ENCODE assay signal across 9 cellular contexts in the genomic region with DNA sequence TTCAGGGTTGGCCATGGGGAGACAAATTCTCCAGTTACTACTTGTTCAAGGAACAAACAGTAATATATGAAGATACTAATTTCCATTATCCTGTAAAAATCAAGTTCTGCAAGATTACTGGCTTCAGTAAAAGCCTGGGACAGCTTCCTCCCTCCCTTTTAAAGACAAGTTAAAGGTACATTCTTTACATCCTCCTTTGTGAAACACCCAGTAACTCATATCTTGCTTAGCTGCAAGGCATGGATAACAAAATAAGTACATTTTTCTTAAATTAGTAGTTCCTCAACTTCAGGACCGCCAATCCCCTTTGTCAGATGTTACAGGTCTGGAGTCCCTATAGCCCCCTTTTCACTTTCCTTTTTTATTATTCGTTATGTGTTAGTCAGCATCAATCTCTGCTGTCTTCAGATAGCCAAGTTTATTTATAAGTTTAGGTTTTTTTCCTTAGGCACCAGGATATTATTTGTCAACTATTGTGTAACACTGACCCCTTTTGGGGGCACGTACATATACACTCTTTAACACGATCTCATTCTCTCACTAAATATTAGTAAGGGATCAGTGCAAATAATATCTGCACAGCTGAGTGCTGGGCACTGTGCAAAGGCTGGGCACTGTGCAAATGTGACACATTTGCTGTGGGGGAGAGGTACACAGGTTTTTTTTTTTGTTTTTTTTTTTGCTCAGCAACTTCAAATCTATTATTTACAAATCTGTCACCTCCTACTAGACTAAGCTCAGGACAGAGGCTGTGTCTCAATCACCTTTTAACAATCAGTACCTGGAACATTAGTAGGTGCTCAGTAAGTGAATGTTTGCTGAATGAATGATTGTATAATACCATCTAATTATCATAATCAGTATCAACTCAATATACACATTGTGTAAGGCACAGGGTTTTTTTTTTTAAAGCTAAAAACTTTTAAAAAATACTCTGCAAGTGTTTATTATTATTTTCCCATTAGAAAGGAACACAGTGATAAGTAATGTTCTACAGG. TPM values are rescaled to one million over a fixed set of nuclear protein-coding genes. Genes with fewer than 3 reads are reported as not detected.
DNase-seq lines count a peak whose midpoint lies in the region; ATAC-seq and TF ChIP-seq lines count a peak whose summit lies in the region.
"Had no signal": no experiment of that assay in that cellular context is flagged by ENCODE, and none has a peak within 500 bp of the region (broad histone marks: within the 10 kb centered on the region; RNA-seq: fewer than 3 reads in every experiment).

No MANE protein-coding gene starts in this region.

- peak overlapping the region; percentile 65 for H3K27ac ChIP-seq in 22Rv1
- H3K27ac ChIP-seq in MM.1S (ENCODE audit: low read length), result no peak overlapping the region
- H3K27ac ChIP-seq in muscle layer of colon (ENCODE audit: low read depth, low read length), result peak overlapping the region; percentile 54
- no peak overlapping the region for H3K27ac ChIP-seq in CD8-positive, alpha-beta memory T cell (ENCODE audit: low read depth, low read length)
- peak overlapping the region in 1 of 2 donors; percentile 1 for H3K27ac ChIP-seq in ovary

- no peaks in the 10 kb centered on the region for H3K36me3 ChIP-seq in MM.1S (replicated peaks; ENCODE audit: insufficient read depth, low read length)
- H3K36me3 ChIP-seq in muscle layer of colon (ENCODE audit: insufficient read depth, low read length), result peaks cover 31% of the 10 kb centered on the region
- H3K36me3 ChIP-seq in CD8-positive, alpha-beta memory T cell (ENCODE audit: insufficient read depth, low read length), result no peaks in the 10 kb centered on the region
- no peaks in the 10 kb centered on the region for H3K36me3 ChIP-seq in ovary

- H3K27ac Mint-ChIP-seq in activated CD8-positive, alpha-beta memory T cell treated with anti-CD3 and anti-CD28 coated beads, Interleukin-2, amount 10 ng/mL, durations not matched to agents 7 days and 5 days, result no peak overlapping the region
- H3K27ac Mint-ChIP-seq in CD8-positive, alpha-beta memory T cell, result no peak overlapping the region
- H3K27ac Mint-ChIP-seq: activated naive CD8-positive, alpha-beta T cell had no signal

- peaks cover 17% of the 10 kb centered on the region for H3K27me3 Mint-ChIP-seq in activated CD8-positive, alpha-beta memory T cell treated with anti-CD3 and anti-CD28 coated beads, Interleukin-2, amount 10 ng/mL, durations not matched to agents 7 days and 5 days
- H3K27me3 Mint-ChIP-seq in CD8-positive, alpha-beta memory T cell, result peaks cover 4 to 30% of the 10 kb centered on the region in 2 donors

- no peak overlapping the region for H3K9ac ChIP-seq in MM.1S (ENCODE audit: low read length)
- peak overlapping the region; percentile 27 for H3K9ac ChIP-seq in muscle layer of colon (ENCODE audit: low read length)

- H2AFZ ChIP-seq in MM.1S (ENCODE audit: low read length), result no peak overlapping the region

- H3K36me3 Mint-ChIP-seq in activated CD8-positive, alpha-beta memory T cell treated with anti-CD3 and anti-CD28 coated beads, Interleukin-2, amount 10 ng/mL, durations not matched to agents 7 days and 5 days, result no peaks in the 10 kb centered on the region
- peaks cover 0 to 7% (median 0%) of the 10 kb centered on the region in 3 donors for H3K36me3 Mint-ChIP-seq in CD8-positive, alpha-beta memory T cell

- H3K4me1 ChIP-seq in MM.1S (ENCODE audit: low read length), result no peaks in the 10 kb centered on the region
- peaks cover 54% of the 10 kb centered on the region for H3K4me1 ChIP-seq in muscle layer of colon (ENCODE audit: insufficient read depth, low read length)
- no peaks in the 10 kb centered on the region for H3K4me1 ChIP-seq in CD8-positive, alpha-beta memory T cell (ENCODE audit: insufficient read depth, low read length)
- H3K4me1 ChIP-seq in ovary (ENCODE audit: insufficient read depth), result peaks cover 16% of the 10 kb centered on the region

- no peak overlapping the region for H3K4me3 ChIP-seq in MM.1S (ENCODE audit: low read length)
- H3K4me3 ChIP-seq in cardiac fibroblast (replicated peaks in 1 of 2; ENCODE audit: low read depth in 2 of 2, low read length in 2 of 2), result no peak overlapping the region
- H3K4me3 ChIP-seq in muscle layer of colon (ENCODE audit: low read depth in 1 of 2, low read length in 2 of 2), result peak overlapping the region in 1 of 2 donors; percentile 36
- H3K4me3 ChIP-seq in CD8-positive, alpha-beta memory T cell (ENCODE audit: low read length), result no peak overlapping the region
- no peak overlapping the region for H3K4me3 ChIP-seq in ovary

- intact Hi-C loops in ovary (cut with DNase I), result loop anchor here in 1 of 4 donors (10.0 kb wide), 1 partner anchor 298 kb away; the partner anchor contains the start of gene SLC45A1

- TF ChIP-seq EP300 in ovary (IDR thresholded peaks at IDR 0.05), result no peak

- H3K79me2 ChIP-seq in MM.1S (ENCODE audit: low read length), result no peaks in the 10 kb centered on the region

- no peak for TF ChIP-seq POLR2A in ovary (IDR thresholded peaks at IDR 0.05)

- H3K27me3 ChIP-seq in MM.1S (replicated peaks; ENCODE audit: insufficient read depth, low read length) (no peaks in the 10 kb centered on the region), muscle layer of colon (ENCODE audit: control insufficient read depth in 1 of 2, insufficient read depth in 2 of 2, low read length in 2 of 2) (no peaks in the 10 kb centered on the region), ovary (no peaks in the 10 kb centered on the region)
- no peaks in the 10 kb centered on the region for H3K27me3 ChIP-seq in CD8-positive, alpha-beta memory T cell (ENCODE audit: insufficient read depth, low read length, poor library complexity, severe bottlenecking)

- H4K20me1 ChIP-seq in MM.1S (ENCODE audit: insufficient read depth, low read length), result no peaks in the 10 kb centered on the region

- TF ChIP-seq CTCF in 22Rv1 (IDR thresholded peaks at IDR 0.05) (peak; percentile 20; the same call in 1 of the 2 replicates), MM.1S (IDR thresholded peaks at IDR 0.05; ENCODE audit: low read length) (peak; percentile 8; the same call in 1 of the 2 replicates), cardiac fibroblast (IDR thresholded peaks at IDR 0.05; ENCODE audit: low read depth, low read length) (no peak), ovary (IDR thresholded peaks at IDR 0.05) (no peak)

- no peak overlapping the region for H3K4me3 Mint-ChIP-seq in activated CD8-positive, alpha-beta memory T cell treated with anti-CD3 and anti-CD28 coated beads, Interleukin-2, amount 10 ng/mL, durations not matched to agents 7 days and 5 days
- no peak overlapping the region for H3K4me3 Mint-ChIP-seq in CD8-positive, alpha-beta memory T cell
- H3K4me3 Mint-ChIP-seq: activated naive CD8-positive, alpha-beta T cell had no signal

- DNase-seq in MM.1S (no peak), cardiac fibroblast (ENCODE audit: low read depth in 2 of 2) (peak; percentile 51), ovary (no peak)
- no peak for DNase-seq in activated CD8-positive, alpha-beta memory T cell treated with anti-CD3 and anti-CD28 coated beads, Interleukin-2, amount 10 ng/mL, durations not matched to agents 7 days and 5 days
- DNase-seq in CD8-positive, alpha-beta memory T cell, result no peak

- no peaks in the 10 kb centered on the region for H3K9me3 ChIP-seq in MM.1S (replicated peaks; ENCODE audit: insufficient read depth, low read length)
- H3K9me3 ChIP-seq in muscle layer of colon (ENCODE audit: low read length), result no peaks in the 10 kb centered on the region
- no peaks in the 10 kb centered on the region for H3K9me3 ChIP-seq in CD8-positive, alpha-beta memory T cell (ENCODE audit: low read length)
- no peaks in the 10 kb centered on the region for H3K9me3 ChIP-seq in ovary

- CTCF ChIA-PET in activated CD8-positive, alpha-beta memory T cell treated with anti-CD3 and anti-CD28 coated beads, Interleukin-2, amount 10 ng/mL, durations not matched to agents 7 days and 5 days (lab: Charles Lee), result interaction anchor here (0.6 to 9.1 kb wide), 21 partner anchors 10 to 477 kb away, joined by 3 to 84 read pairs (median 5); partner anchors contain the start of gene SLC45A1
- CTCF ChIA-PET in CD8-positive, alpha-beta memory T cell (lab: Charles Lee), result interaction anchor here (1.4 to 6.9 kb wide), 11 partner anchors 8 to 832 kb away, joined by 4 to 83 read pairs (median 6); no protein-coding TSS in a partner anchor

- POLR2A ChIA-PET in CD8-positive, alpha-beta memory T cell (lab: Charles Lee), result interaction anchor here (0.5 kb wide), 1 partner anchor 642 kb away, joined by 6 read pairs; no protein-coding TSS in a partner anchor

- H3K4me1 Mint-ChIP-seq in activated CD8-positive, alpha-beta memory T cell treated with anti-CD3 and anti-CD28 coated beads, Interleukin-2, amount 10 ng/mL, durations not matched to agents 7 days and 5 days, result peaks cover 3% of the 10 kb centered on the region
- peaks cover 0 to 7% (median 0%) of the 10 kb centered on the region in 3 donors for H3K4me1 Mint-ChIP-seq in CD8-positive, alpha-beta memory T cell

- H3K9me2 ChIP-seq in MM.1S (replicated peaks; ENCODE audit: insufficient read depth, low read length), result no peaks in the 10 kb centered on the region

- no peaks in the 10 kb centered on the region for H3F3A ChIP-seq in MM.1S (ENCODE audit: insufficient read depth, low read length)

- no peaks in the 10 kb centered on the region for H3K9me3 Mint-ChIP-seq in activated CD8-positive, alpha-beta memory T cell treated with anti-CD3 and anti-CD28 coated beads, Interleukin-2, amount 10 ng/mL, durations not matched to agents 7 days and 5 days (ENCODE audit: low read depth)
- no peaks in the 10 kb centered on the region for H3K9me3 Mint-ChIP-seq in CD8-positive, alpha-beta memory T cell

- WGBS in ovary, 3 donors, result 36 to 44% (median 37%) methylated on average over 4 of the region's 4 CpGs

- H3K4me2 ChIP-seq in MM.1S (ENCODE audit: low read depth, low read length), result no peak overlapping the region

- ATAC-seq in activated CD8-positive, alpha-beta memory T cell treated with anti-CD3 and anti-CD28 coated beads, Interleukin-2, amount 10 ng/mL, durations not matched to agents 7 days and 5 days, result no peak
- no peak for ATAC-seq in HG02970 (IDR thresholded peaks at IDR 0.05; ENCODE audit: low FRiP score, unreplicated experiment)

RNA-seq across cellular contexts. Expression of gene ERRFI1, which starts 9.6 kb away (rescaled TPM):
- 1 to 10 TPM in 1 of 2 experiments, under 1 TPM in 1; 0.53 to 1.5 TPM for total RNA-seq in activated CD8-positive, alpha-beta memory T cell treated with anti-CD3 and anti-CD28 coated beads, Interleukin-2, amount 10 ng/mL, durations not matched to agents 7 days and 5 days
- total RNA-seq in CD8-positive, alpha-beta memory T cell, result 1 to 10 TPM; 3.5 to 3.8 TPM
- 1.1 TPM for polyA plus RNA-seq in CD8-positive, alpha-beta memory T cell
- 100 to 1,000 TPM in 5 of 7 donors, 10 to 100 TPM in 2; 61.3 to 256 (median 110) TPM for total RNA-seq in ovary
- 10 to 100 TPM; 72.2 to 94.1 TPM for polyA plus RNA-seq in ovary

RNA-seq across cellular contexts. Expression of gene PARK7, which starts 55.0 kb away (rescaled TPM):
- total RNA-seq in activated CD8-positive, alpha-beta memory T cell treated with anti-CD3 and anti-CD28 coated beads, Interleukin-2, amount 10 ng/mL, durations not matched to agents 7 days and 5 days, result 100 to 1,000 TPM; 310 to 434 TPM
- 100 to 1,000 TPM; 583 to 628 TPM for total RNA-seq in CD8-positive, alpha-beta memory T cell
- polyA plus RNA-seq in CD8-positive, alpha-beta memory T cell, result 396 TPM
- 100 to 1,000 TPM; 159 to 266 (median 248) TPM for total RNA-seq in ovary
- polyA plus RNA-seq in ovary, result 100 to 1,000 TPM; 241 to 438 TPM

Comparison
In these comparisons a context has a peak if more than half of its experiments do, and no peak if none do; other contexts are left out.
1. H3K27ac ChIP-seq: peak in 22Rv1 (single experiment) and muscle layer of colon (single experiment); none in MM.1S (single experiment) and CD8-positive, alpha-beta memory T cell (single experiment).
2. CTCF ChIP-seq: peak in 22Rv1 (single experiment) and MM.1S (single experiment); none in cardiac fibroblast (single experiment) and ovary (0 of 3).
3. DNase-seq: peak in cardiac fibroblast (2 of 2); none in MM.1S (single experiment), activated CD8-positive, alpha-beta memory T cell treated with anti-CD3 and anti-CD28 coated beads, Interleukin-2, amount 10 ng/mL, durations not matched to agents 7 days and 5 days (single experiment), CD8-positive, alpha-beta memory T cell (0 of 5) and ovary (0 of 5).
4. RNA of gene ERRFI1, which starts 9.6 kb away (total RNA-seq): 61.3 to 256 TPM in ovary; 3.5 to 3.8 TPM in CD8-positive, alpha-beta memory T cell and 0.53 to 1.5 TPM in activated CD8-positive, alpha-beta memory T cell treated with anti-CD3 and anti-CD28 coated beads, Interleukin-2, amount 10 ng/mL, durations not matched to agents 7 days and 5 days; every median in the first group is over 10 times any median in the second.